Comparison of ENCODE assay signal across 11 cellular contexts in the genomic region with DNA sequence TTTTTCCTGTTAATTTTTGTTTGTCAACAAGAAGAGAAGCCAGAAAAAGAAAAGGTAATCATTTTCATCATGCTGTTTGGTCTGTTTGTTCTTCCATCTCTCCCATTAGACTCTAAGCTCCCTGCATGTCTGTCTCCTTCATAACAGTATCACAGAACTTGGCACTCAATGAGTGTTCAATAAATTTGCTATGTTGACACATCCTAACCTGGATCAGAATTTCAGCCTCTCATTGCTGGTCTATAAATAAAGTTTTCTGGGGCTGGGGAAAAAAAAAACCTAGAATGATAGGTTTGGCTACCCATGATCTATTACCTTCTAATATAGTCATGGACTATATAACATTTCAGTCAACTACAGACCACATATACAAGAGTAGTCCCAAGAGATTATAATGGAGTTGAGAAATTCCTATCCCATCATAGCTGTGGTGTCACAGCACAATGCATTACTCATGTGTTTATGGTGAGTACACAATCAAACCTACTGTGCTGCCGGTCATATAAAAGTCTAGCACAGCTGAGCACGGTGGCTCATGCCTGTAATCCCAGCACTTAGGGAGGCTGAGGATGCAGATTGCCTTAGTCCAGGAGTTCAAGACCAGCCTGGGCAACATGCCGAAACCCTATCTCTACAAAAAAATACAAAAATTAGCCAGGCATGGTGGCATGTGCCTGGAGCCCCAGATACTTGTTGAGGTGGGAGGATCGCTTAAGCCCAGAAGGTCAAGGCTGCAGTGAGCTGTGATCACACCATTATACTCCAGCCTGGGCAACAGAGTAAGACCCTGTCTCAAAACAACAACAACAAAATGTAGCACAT. TPM values are rescaled to one million over a fixed set of nuclear protein-coding genes. Genes with fewer than 3 reads are reported as not detected.
A peak's percentile ranks its signal among the peaks of the same experiment; 100 is the strongest.
DNase-seq lines count a peak whose midpoint lies in the region; ATAC-seq and TF ChIP-seq lines count a peak whose summit lies in the region.
"Had no signal": no experiment of that assay in that cellular context is flagged by ENCODE, and none has a peak within 500 bp of the region (broad histone marks: within the 10 kb centered on the region; RNA-seq: fewer than 3 reads in every experiment).

No MANE protein-coding gene starts in this region.

- intact Hi-C loops in sciatic nerve (cut with DNase I), result no loop called here

- peaks cover 53% of the 10 kb centered on the region for H3K79me2 ChIP-seq in smooth muscle cell (ENCODE audit: low read depth)

- no peaks in the 10 kb centered on the region for H3K36me3 ChIP-seq in SJCRH30
- no peaks in the 10 kb centered on the region for H3K36me3 ChIP-seq in smooth muscle cell (ENCODE audit: low read depth)
- H3K36me3 ChIP-seq: lower lobe of right lung had no signal

- H3K4me3 ChIP-seq in SJCRH30 (no peak overlapping the region), fibroblast of pulmonary artery (replicated peaks; ENCODE audit: low read depth, low read length) (no peak overlapping the region), smooth muscle cell (no peak overlapping the region)
- H3K4me3 ChIP-seq: lower lobe of right lung had no signal

- H3K27ac ChIP-seq in SJCRH30 (no peak overlapping the region), smooth muscle cell (ENCODE audit: low read depth) (peak overlapping the region; percentile 59)
- H3K27ac ChIP-seq: lower lobe of right lung had no signal

- 56% methylated on average over 4 of the region's 4 CpGs for WGBS in smooth muscle cell (ENCODE audit: low lambda C conversion rate)

- ATAC-seq in GM18873 (IDR thresholded peaks at IDR 0.05; ENCODE audit: low FRiP score, unreplicated experiment) (no peak), HG03342 (IDR thresholded peaks at IDR 0.05; ENCODE audit: unreplicated experiment) (no peak), sciatic nerve (no peak)

- peaks cover 17% of the 10 kb centered on the region for H3F3A ChIP-seq in smooth muscle cell (ENCODE audit: low read depth)

- H3K9me3 ChIP-seq in SJCRH30 (replicated peaks), result no peaks in the 10 kb centered on the region
- H3K9me3 ChIP-seq in smooth muscle cell (replicated peaks; ENCODE audit: low read depth), result no peaks in the 10 kb centered on the region
- H3K9me3 ChIP-seq: lower lobe of right lung had no signal

- no peak overlapping the region for H3K4me2 ChIP-seq in smooth muscle cell

- no peaks in the 10 kb centered on the region for H3K27me3 ChIP-seq in SJCRH30
- H3K27me3 ChIP-seq in smooth muscle cell (ENCODE audit: low read depth), result no peaks in the 10 kb centered on the region

- DNase-seq in HCEC 1CT (peak; percentile 91), SJCRH30 (peak; percentile 12 to 24), fibroblast of pulmonary artery (ENCODE audit: low read depth) (peak; percentile 95), smooth muscle cell (lab: John Stamatoyannopoulos, UW; ENCODE audit: unreplicated experiment) (no peak), DMS 273 (lab: John Stamatoyannopoulos, UW; ENCODE audit: unreplicated experiment) (no peak), sciatic nerve (ENCODE audit: low spot score) (no peak)
- DNase-seq: lower lobe of right lung; stimulated activated CD4-positive, alpha-beta T cell treated with anti-CD3 and anti-CD28 coated beads, Interleukin-1b, Interleukin-23, amount 100 ng/mL, for 48 hours; SW 1271 had no signal

- H3K4me1 ChIP-seq in SJCRH30 (no peaks in the 10 kb centered on the region), smooth muscle cell (ENCODE audit: low read depth) (peaks cover 24% of the 10 kb centered on the region)

- TF ChIP-seq CTCF in fibroblast of pulmonary artery (IDR thresholded peaks at IDR 0.05; ENCODE audit: low read length, missing control alignments) (no peak), smooth muscle cell (IDR thresholded peaks at IDR 0.05; ENCODE audit: borderline replicate concordance, insufficient read depth, poor library complexity, severe bottlenecking) (no peak)

- peaks cover 64% of the 10 kb centered on the region for H4K20me1 ChIP-seq in smooth muscle cell (ENCODE audit: low read depth)

- H2AFZ ChIP-seq in smooth muscle cell (ENCODE audit: low read depth), result no peak overlapping the region

- H3K9ac ChIP-seq in smooth muscle cell (ENCODE audit: low read depth), result no peak overlapping the region

RNA-seq across cellular contexts. Expression of gene NUDT3, which starts 5.9 kb away (rescaled TPM):
- total RNA-seq in SJCRH30 (2014; rRNA removed; shearing (Covaris generic)), result 13.2 and 14.1 TPM in 2 replicates
- total RNA-seq in smooth muscle cell (12.9 and 15.2 TPM in 2 replicates), sciatic nerve (83.1 TPM)
- polyA plus RNA-seq in smooth muscle cell, result 7.5 and 7.8 TPM in 2 replicates

RNA-seq across cellular contexts. Expression of gene RPS10, which starts 39.3 kb away (rescaled TPM):
- 2,129 and 2,719 TPM in 2 replicates for total RNA-seq in SJCRH30 (2014; rRNA removed; shearing (Covaris generic))
- total RNA-seq in smooth muscle cell (2,106 and 2,498 TPM in 2 replicates), sciatic nerve (744 TPM)
- polyA plus RNA-seq in smooth muscle cell, result 660 and 695 TPM in 2 replicates

Comparison
In these comparisons a context has a peak if more than half of its experiments do, and no peak if none do; other contexts are left out.
1. DNase-seq: peak in HCEC 1CT (single experiment), SJCRH30 (2 of 2) and fibroblast of pulmonary artery (single experiment); none in smooth muscle cell (single experiment), DMS 273 (single experiment) and sciatic nerve (single experiment).